In the genomic region with DNA sequence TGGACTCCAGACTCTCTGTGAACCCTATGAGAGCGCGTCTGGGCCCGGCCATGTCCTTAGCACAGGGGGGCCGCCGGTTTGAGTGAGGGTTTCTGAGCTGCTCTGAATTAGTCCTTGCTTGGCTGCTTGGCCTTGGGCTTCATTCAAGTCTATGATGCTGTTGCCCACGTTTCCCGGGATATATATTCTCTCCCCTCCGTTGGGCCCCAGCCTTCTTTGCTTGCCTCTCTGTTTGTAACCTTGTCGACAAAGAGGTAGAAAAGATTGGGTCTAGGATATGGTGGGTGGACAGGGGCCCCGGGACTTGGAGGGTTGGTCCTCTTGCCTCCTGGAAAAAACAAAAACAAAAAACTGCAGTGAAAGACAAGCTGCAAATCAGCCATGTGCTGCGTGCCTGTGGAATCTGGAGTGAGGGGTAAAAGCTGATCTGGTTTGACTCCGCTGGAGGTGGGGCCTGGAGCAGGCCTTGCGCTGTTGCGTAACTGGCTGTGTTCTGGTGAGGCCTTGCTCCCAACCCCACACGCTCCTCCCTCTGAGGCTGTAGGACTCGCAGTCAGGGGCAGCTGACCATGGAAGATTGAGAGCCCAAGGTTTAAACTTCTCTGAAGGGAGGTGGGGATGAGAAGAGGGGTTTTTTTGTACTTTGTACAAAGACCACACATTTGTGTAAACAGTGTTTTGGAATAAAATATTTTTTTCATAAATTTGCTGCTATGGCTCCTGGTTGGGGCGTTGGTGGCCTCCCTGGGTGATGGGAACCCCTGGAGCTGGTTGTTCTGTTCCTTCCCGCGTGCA, we compare ENCODE assay signal across 8 cellular contexts. TPM values are rescaled to one million over a fixed set of nuclear protein-coding genes. Genes with fewer than 3 reads are reported as not detected.
A peak's percentile ranks its signal among the peaks of the same experiment; 100 is the strongest.
DNase-seq lines count a peak whose midpoint lies in the region; ATAC-seq, FAIRE-seq and TF ChIP-seq lines count a peak whose summit lies in the region.

No MANE protein-coding gene starts in this region.

- peaks cover 55 to 99% (median 91%) of the 10 kb centered on the region in 4 donors for H3K36me3 ChIP-seq in stomach

- H3K9me3 ChIP-seq in stomach = no peaks in the 10 kb centered on the region

- WGBS in stomach, 5 donors = 51 to 70% (median 61%) methylated on average over 19 of the region's 19 CpGs

- intact Hi-C loops in stomach (cut with DNase I; ENCODE audit: low total_unique reads) = no loop called here

- no peaks in the 10 kb centered on the region for H3K27me3 ChIP-seq in stomach

- H3K27ac ChIP-seq in stomach = peak overlapping the region; percentile 42 to 90 (median 82)

- peak; percentile 87 for ATAC-seq in left lobe of liver
- no peak for ATAC-seq in GM18909 (IDR thresholded peaks at IDR 0.05; ENCODE audit: poor library complexity, unreplicated experiment)
- no peak for ATAC-seq in GM19467 (IDR thresholded peaks at IDR 0.05; ENCODE audit: unreplicated experiment)

- no peak for DNase-seq in GM12891 (ENCODE audit: insufficient read length, low spot score)
- peak; percentile 96 for DNase-seq in NCI-H82 (lab: John Stamatoyannopoulos, UW)
- DNase-seq in choroid plexus epithelial cell (ENCODE audit: low read depth) = peak; percentile 96
- peak; percentile 93 for DNase-seq in left lobe of liver (ENCODE audit: low spot score)
- peak; percentile 57 for DNase-seq in stomach
- no peak for DNase-seq in NCI-H1436 treated with DMSO at 0.1 percent for 48 hours (lab: John Stamatoyannopoulos, UW)

- TF ChIP-seq POLR2A in GM12891 (IDR thresholded peaks at IDR 0.05; ENCODE audit: low read depth, low read length) (0 out of 2 replicates have a peak, but pooled peaks have one; percentile 20), stomach (IDR thresholded peaks at IDR 0.05) (no peak)

- TF ChIP-seq CTCF in choroid plexus epithelial cell (conservative IDR thresholded peaks at IDR 0.05; ENCODE audit: low read depth, low read length) (no peak), stomach (IDR thresholded peaks at IDR 0.05) (no peak)

- no peak for FAIRE-seq in GM12891 (lab: Jason Lieb, UNC)

- H3K4me1 ChIP-seq in stomach = peaks cover 22 to 75% (median 52%) of the 10 kb centered on the region in 4 donors

- TF ChIP-seq EP300 in stomach (IDR thresholded peaks at IDR 0.05) = no peak

- H3K4me3 ChIP-seq in choroid plexus epithelial cell (ENCODE audit: low read depth, low read length) (no peak overlapping the region), stomach (peak overlapping the region in 3 of 4 donors; percentile 33 to 40 (median 34))

TF ChIP-seq in GM12891, 5 proteins besides CTCF, POLR2A, EP300 and RAD21:
- no peak for TF ChIP-seq POLR2AphosphoS5 (IDR thresholded peaks at IDR 0.05; ENCODE audit: low read depth, low read length)
- no peak for TF ChIP-seq PAX5 (IDR thresholded peaks at IDR 0.05; ENCODE audit: insufficient read depth, low read length, severe bottlenecking)
- TF ChIP-seq TAF1 (IDR thresholded peaks at IDR 0.05; ENCODE audit: low read depth, low read length) = no peak
- TF ChIP-seq SPI1 (IDR thresholded peaks at IDR 0.05; ENCODE audit: low read depth, low read length) = no peak
- no peak for TF ChIP-seq POU2F2 (IDR thresholded peaks at IDR 0.05; ENCODE audit: low read depth, low read length)

RNA-seq across cellular contexts. Expression of a gene that starts 23.1 kb away (rescaled TPM):
- polyA plus RNA-seq in GM12891 (2012; ENCODE audit: low read depth, missing spikeins) = 50.2 TPM
- total RNA-seq in left lobe of liver = 10.2 TPM
- 10 to 100 TPM; 16.2 to 81.7 (median 20.6) TPM for total RNA-seq in stomach
- 10 to 100 TPM in 2 of 3 donors, 1 to 10 TPM in 1; 9.6 to 10.5 (median 10.5) TPM for polyA plus RNA-seq in stomach

RNA-seq across cellular contexts. Expression of a gene that starts 35.2 kb away (rescaled TPM):
- polyA plus RNA-seq in GM12891 (2012; ENCODE audit: low read depth, missing spikeins) = 37.3 TPM
- 26.3 TPM for total RNA-seq in left lobe of liver
- 10 to 100 TPM; 51.4 to 86.2 (median 62.4) TPM for total RNA-seq in stomach
- polyA plus RNA-seq in stomach = 10 to 100 TPM; 18.9 to 24.1 (median 19.8) TPM

Comparison
In these comparisons a context has a peak if more than half of its experiments do, and no peak if none do; other contexts are left out.
1. DNase-seq: peak in NCI-H82 (single experiment), choroid plexus epithelial cell (single experiment), left lobe of liver (single experiment) and stomach (single experiment); none in GM12891 (single experiment) and NCI-H1436 treated with DMSO at 0.1 percent for 48 hours (single experiment).